ENCODE assay signal across 1 cellular context in the genomic region with DNA sequence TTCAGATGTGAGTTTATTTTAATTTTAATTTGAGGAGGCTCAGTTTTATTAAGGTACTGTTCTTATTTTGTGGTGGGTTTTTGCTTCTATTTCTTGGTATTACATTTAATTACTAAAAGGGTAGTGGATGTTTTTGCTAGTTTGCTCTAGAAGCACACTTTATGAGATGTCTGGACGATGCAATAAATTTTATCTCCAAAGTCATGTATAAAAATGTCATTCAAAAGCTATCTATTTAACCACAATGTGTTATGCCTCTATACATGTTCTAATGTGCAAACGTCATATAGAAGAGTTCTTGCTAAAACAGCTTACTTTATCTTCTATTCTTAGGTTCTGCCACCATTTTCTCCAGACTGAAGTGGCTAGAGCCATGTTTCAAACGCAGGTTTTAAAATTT.
TF ChIP-seq lines count a peak whose summit lies in the region.

No MANE protein-coding gene starts in this region.

TF ChIP-seq in A549, 52 proteins besides CTCF, POLR2A, EP300 and RAD21 (continued from another document):
- TF ChIP-seq, protein P1, sequence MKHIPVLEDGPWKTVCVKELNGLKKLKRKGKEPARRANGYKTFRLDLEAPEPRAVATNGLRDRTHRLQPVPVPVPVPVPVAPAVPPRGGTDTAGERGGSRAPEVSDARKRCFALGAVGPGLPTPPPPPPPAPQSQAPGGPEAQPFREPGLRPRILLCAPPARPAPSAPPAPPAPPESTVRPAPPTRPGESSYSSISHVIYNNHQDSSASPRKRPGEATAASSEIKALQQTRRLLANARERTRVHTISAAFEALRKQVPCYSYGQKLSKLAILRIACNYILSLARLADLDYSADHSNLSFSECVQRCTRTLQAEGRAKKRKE (CRISPR knock-in tag; IDR thresholded peaks at IDR 0.05; ENCODE audit: low read depth) = no peak
- TF ChIP-seq POLR2AphosphoS2 (conservative IDR thresholded peaks at IDR 0.05; ENCODE audit: low read length) = no peak
- no peak for TF ChIP-seq FOSB (CRISPR knock-in tag; IDR thresholded peaks at IDR 0.05)
- TF ChIP-seq PHF8 (IDR thresholded peaks at IDR 0.05; ENCODE audit: borderline replicate concordance, low read depth) = no peak
- TF ChIP-seq CBX2 (IDR thresholded peaks at IDR 0.05; ENCODE audit: borderline replicate concordance, low read depth) = no peak
- no peak for TF ChIP-seq HDAC2 (IDR thresholded peaks at IDR 0.05)
- no peak for TF ChIP-seq TP53 (CRISPR knock-in tag; IDR thresholded peaks at IDR 0.05)
- no peak for TF ChIP-seq RARB (CRISPR knock-in tag; IDR thresholded peaks at IDR 0.05)
- no peak for TF ChIP-seq SREBF2 (IDR thresholded peaks at IDR 0.05)
- TF ChIP-seq, protein P2, sequence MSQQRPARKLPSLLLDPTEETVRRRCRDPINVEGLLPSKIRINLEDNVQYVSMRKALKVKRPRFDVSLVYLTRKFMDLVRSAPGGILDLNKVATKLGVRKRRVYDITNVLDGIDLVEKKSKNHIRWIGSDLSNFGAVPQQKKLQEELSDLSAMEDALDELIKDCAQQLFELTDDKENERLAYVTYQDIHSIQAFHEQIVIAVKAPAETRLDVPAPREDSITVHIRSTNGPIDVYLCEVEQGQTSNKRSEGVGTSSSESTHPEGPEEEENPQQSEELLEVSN (IDR thresholded peaks at IDR 0.05; ENCODE audit: borderline replicate concordance, low read depth) = no peak
